In genomic region chr22:48949375-48950149, GRCh38 we compare ENCODE assay signal across 13 cellular contexts.
DNase-seq lines count a peak whose midpoint lies in the region; ATAC-seq and TF ChIP-seq lines count a peak whose summit lies in the region.
"Had no signal": no experiment of that assay in that cellular context is flagged by ENCODE, and none has a peak within 500 bp of the region (broad histone marks: within the 10 kb centered on the region; RNA-seq: fewer than 3 reads in every experiment).

No MANE protein-coding gene starts in this region.

- no peaks in the 10 kb centered on the region for H3K9me3 ChIP-seq in suprapubic skin
- H3K9me3 ChIP-seq: HAP-1 had no signal

- no peak overlapping the region for H3K4me3 ChIP-seq in H7 (ENCODE audit: insufficient read depth, low read depth, low read length)
- H3K4me3 ChIP-seq in coronary artery, result no peak overlapping the region
- no peak overlapping the region for H3K4me3 ChIP-seq in suprapubic skin
- H3K4me3 ChIP-seq: HAP-1, Peyer's patch had no signal

- H3K27me3 ChIP-seq in H7 (ENCODE audit: control insufficient read depth, insufficient read depth, low read length), result no peaks in the 10 kb centered on the region
- H3K27me3 ChIP-seq in suprapubic skin, result peaks cover 36% of the 10 kb centered on the region
- H3K27me3 ChIP-seq: Peyer's patch had no signal

- peak; percentile 16 for DNase-seq in H7
- DNase-seq in coronary artery (ENCODE audit: low spot score), result peak; percentile 35
- DNase-seq in mucosa of gallbladder (ENCODE audit: low spot score), result peak; percentile 7
- peak; percentile 34 to 77 for DNase-seq in suprapubic skin (ENCODE audit: low spot score in 2 of 2)
- DNase-seq in GM13976 (ENCODE audit: low spot score), result no peak
- DNase-seq in AG20443 (ENCODE audit: low spot score), result no peak
- DNase-seq: NCI-H1417 treated with DMSO at 0.1 percent for 48 hours, NCI-H2029 treated with DMSO at 0.1 percent for 48 hours, NCI-H510A, Right ventricle myocardium superior had no signal

- TF ChIP-seq EP300 in suprapubic skin (IDR thresholded peaks at IDR 0.05), result no peak

- in situ Hi-C loops in GM13976 (cut with MboI; ENCODE audit: low sequenced_read_pairs, unreplicated experiment), result no loop called here

- ATAC-seq in GM19467 (IDR thresholded peaks at IDR 0.05; ENCODE audit: unreplicated experiment), result no peak

- TF ChIP-seq POLR2A in suprapubic skin (IDR thresholded peaks at IDR 0.05), result no peak

- H3K27ac ChIP-seq in coronary artery, result no peak overlapping the region
- no peak overlapping the region for H3K27ac ChIP-seq in suprapubic skin
- H3K27ac ChIP-seq: Peyer's patch had no signal

- TF ChIP-seq CTCF in coronary artery (IDR thresholded peaks at IDR 0.05), result no peak
- no peak for TF ChIP-seq CTCF in suprapubic skin (IDR thresholded peaks at IDR 0.05)
- no peak for TF ChIP-seq CTCF in GM13976 (IDR thresholded peaks at IDR 0.05; ENCODE audit: borderline replicate concordance, control extremely low read depth, extremely low read depth, insufficient read depth, missing control alignments)

- no peaks in the 10 kb centered on the region for H3K36me3 ChIP-seq in H7 (replicated peaks; ENCODE audit: control insufficient read depth, insufficient read depth, low read length)
- H3K36me3 ChIP-seq in suprapubic skin, result no peaks in the 10 kb centered on the region
- H3K36me3 ChIP-seq: HAP-1, Peyer's patch had no signal

- 82% methylated on average over 17 of the region's 18 CpGs for WGBS in suprapubic skin

- H3K4me1 ChIP-seq in suprapubic skin, result no peaks in the 10 kb centered on the region
- H3K4me1 ChIP-seq: HAP-1, Peyer's patch had no signal

Comparison
In these comparisons a context has a peak if more than half of its experiments do, and no peak if none do; other contexts are left out.
1. DNase-seq: peak in H7 (single experiment), coronary artery (single experiment), mucosa of gallbladder (single experiment) and suprapubic skin (2 of 2); none in GM13976 (single experiment) and AG20443 (single experiment).